In the genomic region with DNA sequence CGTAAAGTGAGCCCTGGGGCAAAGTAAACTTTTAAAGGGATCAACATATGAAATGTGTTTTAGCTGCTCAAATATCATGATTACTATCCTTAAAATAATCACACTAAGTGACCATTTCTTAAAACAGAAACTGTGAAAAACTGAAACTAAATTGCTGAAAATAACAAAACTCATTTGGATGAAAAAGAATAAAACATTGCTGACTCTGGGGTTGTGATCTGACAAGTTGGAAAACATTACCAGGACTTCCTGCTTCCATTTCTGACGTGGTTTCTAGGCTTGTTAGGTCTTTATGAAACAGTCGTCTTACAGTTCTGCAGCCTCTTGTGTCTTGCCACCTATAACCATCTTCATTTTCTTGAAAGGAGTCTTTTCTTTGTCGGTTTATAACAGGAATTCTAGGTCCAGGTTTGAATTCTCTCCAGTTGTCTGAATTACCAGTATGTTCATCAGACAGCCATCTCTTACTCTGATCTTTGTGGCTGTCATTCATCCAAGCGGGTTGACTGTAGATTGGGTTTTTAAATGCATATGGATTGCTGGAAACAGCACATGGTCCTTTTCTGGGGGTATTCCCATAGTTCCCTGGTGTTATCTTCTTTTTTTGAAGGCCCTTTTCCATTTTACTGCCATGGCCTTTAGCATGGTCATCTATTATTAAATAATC, we compare ENCODE assay signal across 8 cellular contexts. TPM values are rescaled to one million over a fixed set of nuclear protein-coding genes. Genes with fewer than 3 reads are reported as not detected.
DNase-seq lines count a peak whose midpoint lies in the region; ATAC-seq, FAIRE-seq and TF ChIP-seq lines count a peak whose summit lies in the region.

No MANE protein-coding gene starts in this region.

- ATAC-seq in WTC11: no peak
- no peak for ATAC-seq in GM21515 (IDR thresholded peaks at IDR 0.05; ENCODE audit: unreplicated experiment)

- peak overlapping the region; percentile 98 for H3K4me3 Mint-ChIP-seq in activated naive CD4-positive, alpha-beta T cell treated with anti-CD3 and anti-CD28 coated beads, Interleukin-2, amount 10 ng/mL, durations not matched to agents 7 days and 5 days
- H3K4me3 Mint-ChIP-seq in WTC11: peak overlapping the region; percentile 100

- H3K9me3 ChIP-seq in iPS-15b (ENCODE audit: control insufficient read depth, insufficient read depth, low read length): no peaks in the 10 kb centered on the region
- no peaks in the 10 kb centered on the region for H3K9me3 ChIP-seq in thymus (ENCODE audit: control insufficient read depth)

- H3K4me3 ChIP-seq in iPS-15b (ENCODE audit: low read depth, low read length): peak overlapping the region; percentile 98
- peak overlapping the region; percentile 39 for H3K4me3 ChIP-seq in thymus (ENCODE audit: low read length)

- peak overlapping the region; percentile 94 for H3K27ac Mint-ChIP-seq in activated naive CD4-positive, alpha-beta T cell treated with anti-CD3 and anti-CD28 coated beads, Interleukin-2, amount 10 ng/mL, durations not matched to agents 7 days and 5 days
- peak overlapping the region; percentile 14; the same call in 1 of the 2 replicates for H3K27ac Mint-ChIP-seq in WTC11

- POLR2A ChIA-PET in WTC11 (lab: Charles Lee): no interaction called here

- H3K27ac ChIP-seq in thymus (ENCODE audit: low read depth): peak overlapping the region; percentile 3

- H3K27me3 Mint-ChIP-seq in activated naive CD4-positive, alpha-beta T cell treated with anti-CD3 and anti-CD28 coated beads, Interleukin-2, amount 10 ng/mL, durations not matched to agents 7 days and 5 days: peaks cover 4% of the 10 kb centered on the region
- peaks cover 17% of the 10 kb centered on the region for H3K27me3 Mint-ChIP-seq in WTC11 (ENCODE audit: low read depth)

- H3K9me3 Mint-ChIP-seq in activated naive CD4-positive, alpha-beta T cell treated with anti-CD3 and anti-CD28 coated beads, Interleukin-2, amount 10 ng/mL, durations not matched to agents 7 days and 5 days: no peaks in the 10 kb centered on the region
- H3K9me3 Mint-ChIP-seq in WTC11: no peaks in the 10 kb centered on the region

- H3K4me1 ChIP-seq in iPS-15b (ENCODE audit: control insufficient read depth, insufficient read depth, low read length): peaks cover 10% of the 10 kb centered on the region
- H3K4me1 ChIP-seq in thymus (ENCODE audit: control insufficient read depth, insufficient read depth, low read length): peaks cover 14% of the 10 kb centered on the region

- DNase-seq in activated naive CD4-positive, alpha-beta T cell treated with anti-CD3 and anti-CD28 coated beads, Interleukin-2, amount 10 ng/mL, durations not matched to agents 7 days and 5 days: peak; percentile 22
- no peak for DNase-seq in activated naive CD4-positive, alpha-beta T cell (lab: John Stamatoyannopoulos, UW)
- no peak for DNase-seq in WTC11 (ENCODE audit: low spot score)
- no peak for DNase-seq in NK-92 treated with Interleukin-12 subunit alpha and Interleukin-12 subunit beta, amount 100 ng/mL, for 24 hours (lab: John Stamatoyannopoulos, UW)
- no peak for DNase-seq in HTR-8/SVneo (ENCODE audit: insufficient read length, low spot score)

- no peak for TF ChIP-seq CTCF in WTC11 (IDR thresholded peaks at IDR 0.05)

- peaks cover 9% of the 10 kb centered on the region for H3K27me3 ChIP-seq in iPS-15b (ENCODE audit: control insufficient read depth, insufficient read depth, low read length)
- no peaks in the 10 kb centered on the region for H3K27me3 ChIP-seq in thymus (ENCODE audit: control insufficient read depth, insufficient read depth)

- WGBS in thymus: 53% methylated on average over 5 of the region's 5 CpGs

- CTCF ChIA-PET in activated naive CD4-positive, alpha-beta T cell treated with anti-CD3 and anti-CD28 coated beads, Interleukin-2, amount 10 ng/mL, durations not matched to agents 7 days and 5 days (lab: Charles Lee): interaction anchor here (1.4 kb wide), 1 partner anchor 11 kb away, joined by 3 read pairs; no protein-coding TSS in a partner anchor
- CTCF ChIA-PET in WTC11 (lab: Charles Lee): no interaction called here

- H3K36me3 ChIP-seq in iPS-15b (ENCODE audit: control insufficient read depth, insufficient read depth, low read length) (no peaks in the 10 kb centered on the region), thymus (ENCODE audit: control insufficient read depth, insufficient read depth) (no peaks in the 10 kb centered on the region)

- peaks cover 61% of the 10 kb centered on the region for H3K4me1 Mint-ChIP-seq in activated naive CD4-positive, alpha-beta T cell treated with anti-CD3 and anti-CD28 coated beads, Interleukin-2, amount 10 ng/mL, durations not matched to agents 7 days and 5 days
- H3K4me1 Mint-ChIP-seq in WTC11: peaks cover 18% of the 10 kb centered on the region

- H3K36me3 Mint-ChIP-seq in activated naive CD4-positive, alpha-beta T cell treated with anti-CD3 and anti-CD28 coated beads, Interleukin-2, amount 10 ng/mL, durations not matched to agents 7 days and 5 days: peaks cover 31% of the 10 kb centered on the region
- H3K36me3 Mint-ChIP-seq in WTC11: peaks cover 16% of the 10 kb centered on the region

- H3K9ac ChIP-seq in iPS-15b (ENCODE audit: low read depth, low read length): no peak overlapping the region

- no peak for FAIRE-seq in HTR-8/SVneo (lab: Jason Lieb, UNC)

TF ChIP-seq in WTC11, 78 proteins besides CTCF, POLR2A, EP300 and RAD21:
- no peak for TF ChIP-seq IRF2 (CRISPR knock-in tag; IDR thresholded peaks at IDR 0.05; ENCODE audit: borderline replicate concordance, low read depth)
- no peak for TF ChIP-seq NR3C1 (CRISPR knock-in tag; conservative IDR thresholded peaks at IDR 0.05; ENCODE audit: low read depth)
- TF ChIP-seq, protein P1, sequence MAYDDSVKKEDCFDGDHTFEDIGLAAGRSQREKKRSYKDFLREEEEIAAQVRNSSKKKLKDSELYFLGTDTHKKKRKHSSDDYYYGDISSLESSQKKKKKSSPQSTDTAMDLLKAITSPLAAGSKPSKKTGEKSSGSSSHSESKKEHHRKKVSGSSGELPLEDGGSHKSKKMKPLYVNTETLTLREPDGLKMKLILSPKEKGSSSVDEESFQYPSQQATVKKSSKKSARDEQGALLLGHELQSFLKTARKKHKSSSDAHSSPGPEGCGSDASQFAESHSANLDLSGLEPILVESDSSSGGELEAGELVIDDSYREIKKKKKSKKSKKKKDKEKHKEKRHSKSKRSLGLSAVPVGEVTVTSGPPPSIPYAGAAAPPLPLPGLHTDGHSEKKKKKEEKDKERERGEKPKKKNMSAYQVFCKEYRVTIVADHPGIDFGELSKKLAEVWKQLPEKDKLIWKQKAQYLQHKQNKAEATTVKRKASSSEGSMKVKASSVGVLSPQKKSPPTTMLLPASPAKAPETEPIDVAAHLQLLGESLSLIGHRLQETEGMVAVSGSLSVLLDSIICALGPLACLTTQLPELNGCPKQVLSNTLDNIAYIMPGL (CRISPR knock-in tag; IDR thresholded peaks at IDR 0.05): no peak
- no peak for TF ChIP-seq ZNF219 (CRISPR knock-in tag; IDR thresholded peaks at IDR 0.05; ENCODE audit: borderline replicate concordance)
- no peak for TF ChIP-seq TCF7 (CRISPR knock-in tag; IDR thresholded peaks at IDR 0.05; ENCODE audit: low read depth)
- TF ChIP-seq MAX (CRISPR knock-in tag; IDR thresholded peaks at IDR 0.05): no peak
- no peak for TF ChIP-seq TEAD4 (CRISPR knock-in tag; IDR thresholded peaks at IDR 0.05)
- TF ChIP-seq ESRRA (CRISPR knock-in tag; IDR thresholded peaks at IDR 0.05; ENCODE audit: borderline replicate concordance): no peak
TF ChIP-seq in WTC11: peak in this region for 0.

RNA-seq across cellular contexts. Expression of gene TUT7, which starts 1.6 kb away (rescaled TPM):
- 18.8 to 24.5 TPM (median 19.8 TPM) in 3 replicates for total RNA-seq in WTC11 (2021)
- polyA plus RNA-seq in thymus: 25.9 TPM
